Comparison of ENCODE assay signal across 19 cellular contexts in genomic region chr1:151860504-151861187, GRCh38. TPM values are rescaled to one million over a fixed set of nuclear protein-coding genes. Genes with fewer than 3 reads are reported as not detected.
A peak's percentile ranks its signal among the peaks of the same experiment; 100 is the strongest.
DNase-seq lines count a peak whose midpoint lies in the region; FAIRE-seq and TF ChIP-seq lines count a peak whose summit lies in the region.
"Had no signal": no experiment of that assay in that cellular context is flagged by ENCODE, and none has a peak within 500 bp of the region (broad histone marks: within the 10 kb centered on the region; RNA-seq: fewer than 3 reads in every experiment).

No MANE protein-coding gene starts in this region.

- no peaks in the 10 kb centered on the region; the same call in 1 of the 2 replicates for H3K4me1 ChIP-seq in H9 (ENCODE audit: insufficient read depth, low read length)
- H3K4me1 ChIP-seq in H1 (replicated peaks in 1 of 4; ENCODE audit: control insufficient read depth in 3 of 4, insufficient read depth in 4 of 4, low read length in 3 of 4), result peaks cover 8 to 16% (median 12%) of the 10 kb centered on the region in 4 experiments
- no peaks in the 10 kb centered on the region for H3K4me1 ChIP-seq in small intestine (ENCODE audit: control insufficient read depth in 2 of 2, insufficient read depth in 1 of 2, low read depth in 1 of 2, low read length in 1 of 2)
- H3K4me1 ChIP-seq: BE2C had no signal

- no peak; a peak in 1 of 4 replicates for TF ChIP-seq RAD21 in H1 (IDR thresholded peaks at IDR 0.05 in 1 of 2, conservative IDR thresholded peaks at IDR 0.05 in 1 of 2; ENCODE audit: low read depth in 2 of 2, low read length in 2 of 2)

- no peak for TF ChIP-seq CTCF in H9 (conservative IDR thresholded peaks at IDR 0.05)
- TF ChIP-seq CTCF in H1 (IDR thresholded peaks at IDR 0.05; ENCODE audit: control extremely low read depth in 1 of 3, insufficient read depth in 1 of 3, low read depth in 1 of 3, low read length in 3 of 3), result no peak
- TF ChIP-seq CTCF in chondrocyte (IDR thresholded peaks at IDR 0.05), result no peak

- H3K27ac ChIP-seq in H9 (ENCODE audit: insufficient read length, low read depth, low read length), result no peak overlapping the region
- no peak overlapping the region for H3K27ac ChIP-seq in H1 (ENCODE audit: low read depth, low read length)
- H3K27ac ChIP-seq in small intestine (ENCODE audit: low read depth in 1 of 2, low read length in 1 of 2), result no peak overlapping the region

- no peak overlapping the region for H3K18ac ChIP-seq in H9 (ENCODE audit: insufficient read length, low read depth, low read length)
- peak overlapping the region; percentile 48 for H3K18ac ChIP-seq in H1 (ENCODE audit: extremely low read depth, low read length)

- H3K56ac ChIP-seq in H9 (ENCODE audit: insufficient read length, low read depth, low read length) (no peak overlapping the region), H1 (replicated peaks; ENCODE audit: insufficient read length, low read depth, low read length) (no peak overlapping the region)

- H3K4me3 Mint-ChIP-seq in H9 (peak overlapping the region in 1 of 2 experiments; percentile 13; a peak in 2 of 5 replicates), chondrocyte (ENCODE audit: unreplicated experiment) (no peak overlapping the region)
- H3K4me3 Mint-ChIP-seq: CD8-positive, alpha-beta memory T cell had no signal

- POLR2A ChIA-PET in H1 (lab: Charles Lee; ENCODE audit: partially characterized antibody), result interaction anchor here (0.8 to 1.3 kb wide), 3 partner anchors 11 to 21 kb away, joined by 3 to 5 read pairs (median 4); partner anchors contain the start of gene C2CD4D

- peak; percentile 73 for FAIRE-seq in H1 (lab: Jason Lieb, UNC)
- FAIRE-seq in small intestine (lab: Jason Lieb, UNC), result no peak

- H3K14ac ChIP-seq in H9 (ENCODE audit: insufficient read depth, low read length) (no peak overlapping the region), H1 (ENCODE audit: insufficient read length) (no peak overlapping the region)

- H3K9me3 Mint-ChIP-seq in H9 (no peaks in the 10 kb centered on the region; a peak in 1 of 5 replicates), chondrocyte (ENCODE audit: low read depth) (no peaks in the 10 kb centered on the region)
- H3K9me3 Mint-ChIP-seq: CD8-positive, alpha-beta memory T cell had no signal

- H2BK5ac ChIP-seq in H9 (ENCODE audit: insufficient read length, low read length) (no peak overlapping the region), H1 (ENCODE audit: low read depth, low read length) (no peak overlapping the region)

- TF ChIP-seq POLR2A in H1 (IDR thresholded peaks at IDR 0.05; ENCODE audit: control extremely low read depth in 1 of 2, low read depth in 2 of 2, low read length in 2 of 2), result no peak

- no peak overlapping the region for H3K23ac ChIP-seq in H9 (ENCODE audit: insufficient read length, low read depth, low read length)
- H3K23ac ChIP-seq in H1 (ENCODE audit: insufficient read length), result no peak overlapping the region

- H3K79me1 ChIP-seq in H9 (ENCODE audit: insufficient read depth, low read depth, low read length, poor library complexity, severe bottlenecking), result no peaks in the 10 kb centered on the region
- no peaks in the 10 kb centered on the region for H3K79me1 ChIP-seq in H1 (ENCODE audit: low read depth, low read length)

- no peak overlapping the region for H3K4me2 ChIP-seq in H9 (ENCODE audit: insufficient read depth, insufficient read length, low read length)
- peak overlapping the region; percentile 28 to 39 for H3K4me2 ChIP-seq in H1 (ENCODE audit: insufficient read depth in 1 of 2, low read depth in 2 of 2, low read length in 2 of 2)

- CTCF ChIA-PET in H1 (lab: Charles Lee; ENCODE audit: partially characterized antibody), result interaction anchor here (0.9 to 1.2 kb wide), 3 partner anchors 11 to 187 kb away, joined by 3 read pairs; no protein-coding TSS in a partner anchor

- H3K27me3 Mint-ChIP-seq in H9 (ENCODE audit: low read depth) (peaks cover 99% of the 10 kb centered on the region), chondrocyte (ENCODE audit: low read depth) (peaks cover 3% of the 10 kb centered on the region)

- H4K91ac ChIP-seq in H9 (ENCODE audit: insufficient read length, low read depth, low read length) (no peak overlapping the region), H1 (replicated peaks; ENCODE audit: insufficient read length, low read length) (no peak overlapping the region)

- H3T11ph ChIP-seq in H9 (ENCODE audit: low read length), result no peak overlapping the region

- H3K23me2 ChIP-seq in H9 (ENCODE audit: insufficient read length, low read depth, low read length, poor library complexity, severe bottlenecking) (no peaks in the 10 kb centered on the region), H1 (ENCODE audit: low read depth, low read length) (peaks cover 2% of the 10 kb centered on the region; the same call in 1 of the 2 replicates)

- H3K36me3 Mint-ChIP-seq in H9 (ENCODE audit: insufficient read depth in 1 of 3, low read depth in 3 of 3) (no peaks in the 10 kb centered on the region), chondrocyte (ENCODE audit: low read depth) (no peaks in the 10 kb centered on the region)
- H3K36me3 Mint-ChIP-seq: CD8-positive, alpha-beta memory T cell had no signal

- H3K79me2 ChIP-seq in H9 (ENCODE audit: insufficient read depth, low read length) (no peaks in the 10 kb centered on the region), H1 (ENCODE audit: control insufficient read depth in 1 of 2, insufficient read depth in 2 of 2, low read length in 2 of 2) (no peaks in the 10 kb centered on the region)

- WGBS in H9 (ENCODE audit: extremely low coverage, insufficient read length, low lambda C conversion rate), result no CpG with 5 or more reads among the region's 7 CpGs
- 44% methylated on average over 7 of the region's 7 CpGs; no CpG with 5 or more reads in 1 of the 2 experiments for WGBS in H1 (ENCODE audit: extremely low coverage in 1 of 2, insufficient coverage in 1 of 2, insufficient read length in 1 of 2, insufficient replicate concordance in 2 of 2, low coverage in 1 of 2, low lambda C conversion rate in 2 of 2, missing lambda C conversion rate in 1 of 2), 2 experiments
- 84 to 86% (median 84%) methylated on average over 7 of the region's 7 CpGs for WGBS in small intestine, 3 donors

- H3K27ac Mint-ChIP-seq in H9, result no peak overlapping the region
- H3K27ac Mint-ChIP-seq in chondrocyte (ENCODE audit: unreplicated experiment), result no peak overlapping the region

- H3K4me1 Mint-ChIP-seq in H9 (peaks cover 19 to 25% of the 10 kb centered on the region in 2 experiments), chondrocyte (ENCODE audit: low read depth) (peaks cover 13% of the 10 kb centered on the region)
- H3K4me1 Mint-ChIP-seq: CD8-positive, alpha-beta memory T cell had no signal

- no peak overlapping the region for H2BK120ac ChIP-seq in H9 (ENCODE audit: low read depth, low read length, poor library complexity, severe bottlenecking)
- no peak overlapping the region for H2BK120ac ChIP-seq in H1 (replicated peaks; ENCODE audit: low read depth, low read length)

- H3K4ac ChIP-seq in H9 (ENCODE audit: low read depth, low read length) (no peak overlapping the region), H1 (replicated peaks; ENCODE audit: insufficient read length, low read depth, low read length) (no peak overlapping the region)

- H3K9ac ChIP-seq in H9 (ENCODE audit: extremely low read depth, insufficient read length, low read length) (no peak overlapping the region), H1 (replicated peaks in 1 of 4; ENCODE audit: extremely low read depth in 1 of 4, low read depth in 3 of 4, low read length in 3 of 4) (no peak overlapping the region)

- H4K20me1 ChIP-seq in H9 (ENCODE audit: control insufficient read depth, insufficient read depth, insufficient read length) (no peaks in the 10 kb centered on the region), H1 (replicated peaks in 1 of 2; ENCODE audit: control insufficient read depth in 1 of 2, insufficient read depth in 2 of 2, low read length in 2 of 2) (peaks cover 4 to 8% of the 10 kb centered on the region in 2 experiments)

- H3K27me3 ChIP-seq in H9 (ENCODE audit: insufficient read depth, low read length) (peaks cover 39% of the 10 kb centered on the region), H1 (replicated peaks in 1 of 4; ENCODE audit: control insufficient read depth in 3 of 4, extremely low read depth in 1 of 4, insufficient read depth in 3 of 4, low read length in 3 of 4) (peaks cover 22 to 65% (median 53%) of the 10 kb centered on the region in 4 experiments), small intestine (ENCODE audit: control insufficient read depth in 2 of 2, insufficient read depth in 2 of 2, low read length in 2 of 2) (no peaks in the 10 kb centered on the region)
- H3K27me3 ChIP-seq: BE2C had no signal

- DNase-seq in H9 (peak; percentile 49), H1 (ENCODE audit: low read depth in 1 of 2, low spot score in 2 of 2) (peak in 1 of 2 experiments; percentile 44), iPS-NIHi7 (ENCODE audit: extremely low spot score) (peak; percentile 62), ureter (ENCODE audit: low spot score) (peak; percentile 28), small intestine (no peak), chondrocyte (ENCODE audit: low spot score) (no peak)
- DNase-seq in effector CD8-positive, alpha-beta T cell (lab: John Stamatoyannopoulos, UW), result no peak
- DNase-seq: BE2C; CD8-positive, alpha-beta memory T cell; DND-41; GF-D8; GOT3; Karpas-422; MM.1S; NCI-H1105; NCI-H187; NCI-H510A treated with DMSO at 0.1 percent for 48 hours; RPMI8226 had no signal

- H2BK20ac ChIP-seq in H9 (ENCODE audit: low read depth, low read length, poor library complexity, severe bottlenecking) (no peak overlapping the region), H1 (ENCODE audit: low read length) (no peak overlapping the region)

- no peak overlapping the region for H2BK12ac ChIP-seq in H9 (ENCODE audit: insufficient read length, low read depth, low read length)
- no peak overlapping the region for H2BK12ac ChIP-seq in H1 (ENCODE audit: low read depth, low read length)

- no peak for TF ChIP-seq EP300 in H1 (IDR thresholded peaks at IDR 0.05; ENCODE audit: borderline replicate concordance in 1 of 2, low read depth in 2 of 2, low read length in 2 of 2)

- H2AFZ ChIP-seq in H9 (ENCODE audit: low read length) (no peak overlapping the region), H1 (ENCODE audit: low read length) (no peak overlapping the region)

- H3K36me3 ChIP-seq in H1 (ENCODE audit: control insufficient read depth in 2 of 4, insufficient read depth in 4 of 4, low read length in 3 of 4) (no peaks in the 10 kb centered on the region), small intestine (ENCODE audit: control insufficient read depth in 2 of 2, insufficient read depth in 2 of 2, low read length in 2 of 2) (no peaks in the 10 kb centered on the region)
- H3K36me3 ChIP-seq: BE2C had no signal

- H3K9me3 ChIP-seq in H9 (ENCODE audit: control insufficient read depth, low read depth, low read length), result no peaks in the 10 kb centered on the region
- H3K9me3 ChIP-seq in H1 (ENCODE audit: insufficient read depth in 2 of 2, low read depth in 1 of 2, low read length in 1 of 2), result no peaks in the 10 kb centered on the region
- H3K9me3 ChIP-seq in small intestine (ENCODE audit: control insufficient read depth, low read depth), result no peaks in the 10 kb centered on the region
- H3K9me3 ChIP-seq: BE2C had no signal

- H4K5ac ChIP-seq in H9 (ENCODE audit: insufficient read length, low read depth, low read length) (no peak overlapping the region), H1 (ENCODE audit: insufficient read length, low read depth, low read length) (no peak overlapping the region)

- no peak overlapping the region for H2BK15ac ChIP-seq in H9 (ENCODE audit: low read depth, low read length)
- H2BK15ac ChIP-seq in H1 (ENCODE audit: low read length), result peak overlapping the region; percentile 72

- no peak overlapping the region for H2AK5ac ChIP-seq in H9 (ENCODE audit: insufficient read length, low read length)
- no peak overlapping the region for H2AK5ac ChIP-seq in H1 (ENCODE audit: low read depth, low read length)

- H4K8ac ChIP-seq in H9 (replicated peaks; ENCODE audit: insufficient read length, low read depth, low read length) (no peak overlapping the region), H1 (ENCODE audit: extremely low read depth, insufficient read depth, low read length) (no peak overlapping the region)

- H3K4me3 ChIP-seq in H1 (ENCODE audit: extremely low read depth in 1 of 4, insufficient read depth in 2 of 4, low read depth in 3 of 4, low read length in 4 of 4) (peak overlapping the region in 2 of 4 experiments; percentile 13 to 14; a peak in 2 of 8 replicates), small intestine (ENCODE audit: low read depth in 1 of 2, low read length in 2 of 2) (no peak overlapping the region)

RNA-seq across cellular contexts. Expression of gene THEM5, which starts 7.1 kb away (rescaled TPM):
- total RNA-seq in H9 (2021), result not detected in 2 replicates
- total RNA-seq in H1 (2021; fragmentation: NEBNext Ultra II Directional; extraction: Animal tissue kit (Norgen Biotek cat#: 25700)), result not detected in 2 replicates
- not detected in 2 replicates for polyA plus RNA-seq in H1 (2011; rRNA removed)
- not detected for polyA plus RNA-seq in H1 (2011; cell fraction: cytosol; rRNA removed)
- polyA plus RNA-seq in H1 (2011; cell fraction: nucleus; rRNA removed), result not detected
- 0.29 to 0.50 TPM (median 0.39 TPM) in 4 replicates for polyA plus RNA-seq in H1 (2012, experiment 1 of 2)
- not detected for polyA plus RNA-seq in H1 (2012, experiment 2 of 2)
- not detected for polyA plus RNA-seq in H1 (2013, experiment 1 of 2)
- polyA plus RNA-seq in H1 (2013, experiment 2 of 2), result not detected
- not detected in 2 replicates for polyA minus RNA-seq in H1 (2011; rRNA and poly(A)+ RNA removed)
- polyA minus RNA-seq in H1 (2011; cell fraction: cytosol; rRNA and poly(A)+ RNA removed), result not detected
- polyA minus RNA-seq in H1 (2011; cell fraction: nucleus; rRNA and poly(A)+ RNA removed), result not detected
- total RNA-seq in ureter, result not detected
- not detected for polyA plus RNA-seq in small intestine
- not detected in 3 replicates for total RNA-seq in chondrocyte
- total RNA-seq: CD8-positive, alpha-beta memory T cell; OCI-LY7 had no signal

RNA-seq across cellular contexts. Expression of gene C2CD4D, which starts 21.0 kb away (rescaled TPM):
- total RNA-seq in H9 (2021), result 0.79 and 0.86 TPM in 2 replicates
- total RNA-seq in H1 (2021; fragmentation: NEBNext Ultra II Directional; extraction: Animal tissue kit (Norgen Biotek cat#: 25700)), result 0.54 and 0.71 TPM in 2 replicates
- 0.41 and 0.60 TPM in 2 replicates for polyA plus RNA-seq in H1 (2011; rRNA removed)
- 0.58 TPM for polyA plus RNA-seq in H1 (2011; cell fraction: cytosol; rRNA removed)
- polyA plus RNA-seq in H1 (2011; cell fraction: nucleus; rRNA removed), result 1.00 TPM
- 0.80 to 1.0 TPM (median 0.90 TPM) in 4 replicates for polyA plus RNA-seq in H1 (2012, experiment 1 of 2)
- polyA plus RNA-seq in H1 (2012, experiment 2 of 2), result 0.14 TPM
- 0.30 TPM for polyA plus RNA-seq in H1 (2013, experiment 1 of 2)
- 0.48 TPM for polyA plus RNA-seq in H1 (2013, experiment 2 of 2)
- not detected in 2 replicates for polyA minus RNA-seq in H1 (2011; rRNA and poly(A)+ RNA removed)
- polyA minus RNA-seq in H1 (2011; cell fraction: cytosol; rRNA and poly(A)+ RNA removed), result 0.66 TPM
- 1.6 TPM for polyA minus RNA-seq in H1 (2011; cell fraction: nucleus; rRNA and poly(A)+ RNA removed)
- total RNA-seq in ureter, result 1.4 TPM
- under 1 TPM in 1 of 3 donors, not detected in 2; 0.46 TPM for polyA plus RNA-seq in small intestine
- total RNA-seq in chondrocyte, result not detected in 3 replicates
- total RNA-seq: OCI-LY7 had no signal

RNA-seq across cellular contexts. Expression of gene RORC, which starts 29.0 kb away (rescaled TPM):
- total RNA-seq in H9 (2021) (0.46 and 0.52 TPM in 2 replicates), ureter (14.5 TPM), chondrocyte (not detected in 3 replicates)
- total RNA-seq in H1 (2021; fragmentation: NEBNext Ultra II Directional; extraction: Animal tissue kit (Norgen Biotek cat#: 25700)), result 0.52 and 0.54 TPM in 2 replicates
- polyA plus RNA-seq in H1 (2011; rRNA removed) (0.44 and 0.52 TPM in 2 replicates), small intestine (10 to 100 TPM in 2 of 3 donors, 1 to 10 TPM in 1; 5.4 to 15.2 (median 10.8) TPM)
- 0.47 TPM for polyA plus RNA-seq in H1 (2011; cell fraction: cytosol; rRNA removed)
- 0.66 TPM for polyA plus RNA-seq in H1 (2011; cell fraction: nucleus; rRNA removed)
- 0.28 to 0.44 TPM (median 0.37 TPM) in 4 replicates for polyA plus RNA-seq in H1 (2012, experiment 1 of 2)
- polyA plus RNA-seq in H1 (2012, experiment 2 of 2), result 0.39 TPM
- 0.30 TPM for polyA plus RNA-seq in H1 (2013, experiment 1 of 2)
- polyA plus RNA-seq in H1 (2013, experiment 2 of 2), result 0.28 TPM
- 0.76 and 0.90 TPM in 2 replicates for polyA minus RNA-seq in H1 (2011; rRNA and poly(A)+ RNA removed)
- 0.44 TPM for polyA minus RNA-seq in H1 (2011; cell fraction: cytosol; rRNA and poly(A)+ RNA removed)
- 1.2 TPM for polyA minus RNA-seq in H1 (2011; cell fraction: nucleus; rRNA and poly(A)+ RNA removed)
- total RNA-seq: OCI-LY7 had no signal

RNA-seq across cellular contexts. Expression of gene THEM4, which starts 48.7 kb away (rescaled TPM):
- total RNA-seq in H9 (2021) (8.8 and 10.5 TPM in 2 replicates), ureter (28.2 TPM), chondrocyte (6.9 to 12.5 TPM (median 7.0 TPM) in 3 replicates)
- 8.6 and 11.2 TPM in 2 replicates for total RNA-seq in H1 (2021; fragmentation: NEBNext Ultra II Directional; extraction: Animal tissue kit (Norgen Biotek cat#: 25700))
- polyA plus RNA-seq in H1 (2011; rRNA removed) (5.6 and 9.9 TPM in 2 replicates), small intestine (10 to 100 TPM in 1 of 3 donors, 1 to 10 TPM in 2; 5.7 to 10.4 (median 8.3) TPM)
- 10.7 TPM for polyA plus RNA-seq in H1 (2011; cell fraction: cytosol; rRNA removed)
- polyA plus RNA-seq in H1 (2011; cell fraction: nucleus; rRNA removed), result 7.8 TPM
- 8.3 to 11.7 TPM (median 10.2 TPM) in 4 replicates for polyA plus RNA-seq in H1 (2012, experiment 1 of 2)
- 3.9 TPM for polyA plus RNA-seq in H1 (2012, experiment 2 of 2)
- polyA plus RNA-seq in H1 (2013, experiment 1 of 2), result 18.4 TPM
- 17.3 TPM for polyA plus RNA-seq in H1 (2013, experiment 2 of 2)
- polyA minus RNA-seq in H1 (2011; rRNA and poly(A)+ RNA removed), result 6.0 and 7.4 TPM in 2 replicates
- 3.4 TPM for polyA minus RNA-seq in H1 (2011; cell fraction: cytosol; rRNA and poly(A)+ RNA removed)
- polyA minus RNA-seq in H1 (2011; cell fraction: nucleus; rRNA and poly(A)+ RNA removed), result 18.2 TPM

RNA-seq across cellular contexts. Expression of gene LINGO4, which starts 55.4 kb away (rescaled TPM):
- not detected in 2 replicates for total RNA-seq in H9 (2021)
- not detected in 2 replicates for total RNA-seq in H1 (2021; fragmentation: NEBNext Ultra II Directional; extraction: Animal tissue kit (Norgen Biotek cat#: 25700))
- polyA plus RNA-seq in H1 (2011; rRNA removed), result 0.03 TPM in 1 of 2 replicates, not detected in the other
- not detected for polyA plus RNA-seq in H1 (2011; cell fraction: cytosol; rRNA removed)
- not detected for polyA plus RNA-seq in H1 (2011; cell fraction: nucleus; rRNA removed)
- 0.05 TPM in 1 of 4 replicates, not detected in the others for polyA plus RNA-seq in H1 (2012, experiment 1 of 2)
- polyA plus RNA-seq in H1 (2012, experiment 2 of 2), result not detected
- polyA plus RNA-seq in H1 (2013, experiment 1 of 2), result not detected
- polyA plus RNA-seq in H1 (2013, experiment 2 of 2), result not detected
- not detected in 2 replicates for polyA minus RNA-seq in H1 (2011; rRNA and poly(A)+ RNA removed)
- polyA minus RNA-seq in H1 (2011; cell fraction: cytosol; rRNA and poly(A)+ RNA removed), result not detected
- 0.30 TPM for polyA minus RNA-seq in H1 (2011; cell fraction: nucleus; rRNA and poly(A)+ RNA removed)
- 0.31 TPM for total RNA-seq in ureter
- polyA plus RNA-seq in small intestine, result under 1 TPM in 1 of 3 donors, not detected in 2; 0.15 TPM
- not detected in 3 replicates for total RNA-seq in chondrocyte
- total RNA-seq: OCI-LY7 had no signal

Comparison
In these comparisons a context has a peak if more than half of its experiments do, and no peak if none do; other contexts are left out.
1. DNase-seq: peak in H9 (single experiment), iPS-NIHi7 (single experiment) and ureter (single experiment); none in effector CD8-positive, alpha-beta T cell (single experiment), small intestine (single experiment) and chondrocyte (single experiment).
2. RNA of gene RORC, which starts 29.0 kb away (total RNA-seq): 14.5 TPM in ureter (single experiment); 0.52 to 0.54 TPM in H1, 0.46 to 0.52 TPM in H9 and not detected in chondrocyte; every median in the first group is over 10 times any median in the second.